Comparison of ENCODE assay signal across 8 cellular contexts in genomic region chr1:34885405-34886247, GRCh38. TPM values are rescaled to one million over a fixed set of nuclear protein-coding genes. Genes with fewer than 3 reads are reported as not detected.
A peak's percentile ranks its signal among the peaks of the same experiment; 100 is the strongest.
DNase-seq lines count a peak whose midpoint lies in the region; ATAC-seq, FAIRE-seq and TF ChIP-seq lines count a peak whose summit lies in the region.

No MANE protein-coding gene starts in this region.

- no peaks in the 10 kb centered on the region for H3K36me3 Mint-ChIP-seq in activated naive CD8-positive, alpha-beta T cell treated with anti-CD3 and anti-CD28 coated beads for 36 hours

- peak overlapping the region; percentile 45 for H3K4me3 ChIP-seq in A549

- no peak for TF ChIP-seq EP300 in A549 (IDR thresholded peaks at IDR 0.05)

- WGBS in A549 (ENCODE audit: missing lambda C conversion rate), result no CpG with 5 or more reads among the region's 80 CpGs

- peaks cover 7% of the 10 kb centered on the region; the same call in 1 of the 3 replicates for H3K9me3 ChIP-seq in A549

- H3K4me2 ChIP-seq in A549, result peak overlapping the region; percentile 81

- no peak for FAIRE-seq in A549 (lab: Jason Lieb, UNC)

- no peak overlapping the region for H3K27ac Mint-ChIP-seq in activated naive CD8-positive, alpha-beta T cell treated with anti-CD3 and anti-CD28 coated beads for 36 hours

- H3K4me3 Mint-ChIP-seq in activated naive CD8-positive, alpha-beta T cell treated with anti-CD3 and anti-CD28 coated beads for 36 hours, result peak overlapping the region; percentile 59

- H3K4me1 ChIP-seq in A549, result no peaks in the 10 kb centered on the region

- TF ChIP-seq POLR2A in A549 (IDR thresholded peaks at IDR 0.05; ENCODE audit: low read length), result no peak

- POLR2A ChIA-PET in A549 (lab: Yijun Ruan, JAX), result no interaction called here

- peaks cover 47% of the 10 kb centered on the region for H3K27me3 Mint-ChIP-seq in activated naive CD8-positive, alpha-beta T cell treated with anti-CD3 and anti-CD28 coated beads for 36 hours

- H3K4me1 Mint-ChIP-seq in activated naive CD8-positive, alpha-beta T cell treated with anti-CD3 and anti-CD28 coated beads for 36 hours, result peaks cover 3% of the 10 kb centered on the region

- TF ChIP-seq CTCF in A549 (IDR thresholded peaks at IDR 0.05), result no peak

- CTCF ChIA-PET in A549 (lab: Yijun Ruan, JAX), result interaction anchor here (1.2 to 2.6 kb wide), 2 partner anchors 19 to 26 kb away, joined by 3 to 17 read pairs; partner anchors contain the start of gene SMIM12

- peak; percentile 73 to 86 for ATAC-seq in A549

- TF ChIP-seq RAD21 in A549 (conservative IDR thresholded peaks at IDR 0.05 in 1 of 2, IDR thresholded peaks at IDR 0.05 in 1 of 2), result no peak

- no peaks in the 10 kb centered on the region for H3K9me3 Mint-ChIP-seq in activated naive CD8-positive, alpha-beta T cell treated with anti-CD3 and anti-CD28 coated beads for 36 hours

- DNase-seq in A549 (ENCODE audit: low read depth in 1 of 2, low spot score in 1 of 2), result peak in 1 of 2 experiments; percentile 15
- DNase-seq in NCI-H2171 treated with DMSO at 0.1 percent for 48 hours (lab: John Stamatoyannopoulos, UW), result peak; percentile 52
- DNase-seq in activated naive CD8-positive, alpha-beta T cell treated with anti-CD3 and anti-CD28 coated beads for 36 hours, result peak; percentile 69
- peak; percentile 85 for DNase-seq in iPS-NIHi11 (ENCODE audit: low spot score)
- peak; percentile 62 for DNase-seq in stimulated activated CD4-positive, alpha-beta T cell treated with anti-CD3 and anti-CD28 coated beads, Interleukin-4, amount 100 ng/mL, for 24 hours
- no peak for DNase-seq in COLO829 (ENCODE audit: low spot score)
- no peak for DNase-seq in Ammon's horn (ENCODE audit: low spot score)
- DNase-seq in HCEC 1CT, result no peak

- H3K27ac ChIP-seq in A549, result no peak overlapping the region

TF ChIP-seq in A549, 52 proteins besides CTCF, POLR2A, EP300 and RAD21:
- no peak for TF ChIP-seq MAFK (IDR thresholded peaks at IDR 0.05; ENCODE audit: partially characterized antibody)
- TF ChIP-seq BCL3 (IDR thresholded peaks at IDR 0.05), result no peak
- TF ChIP-seq KDM5A (IDR thresholded peaks at IDR 0.05), result no peak
- no peak for TF ChIP-seq POLR2AphosphoS2 (conservative IDR thresholded peaks at IDR 0.05; ENCODE audit: low read length)
- TF ChIP-seq HOXB5 (CRISPR knock-in tag; IDR thresholded peaks at IDR 0.05), result no peak
- TF ChIP-seq NFE2L2 (conservative IDR thresholded peaks at IDR 0.05; ENCODE audit: low read length), result no peak
- TF ChIP-seq SMC3 (IDR thresholded peaks at IDR 0.05), result no peak
- TF ChIP-seq CBX2 (IDR thresholded peaks at IDR 0.05; ENCODE audit: borderline replicate concordance, low read depth), result no peak
- no peak for TF ChIP-seq USF2 (IDR thresholded peaks at IDR 0.05)
- TF ChIP-seq NR3C1 (IDR thresholded peaks at IDR 0.05), result no peak
- TF ChIP-seq HOXA7 (CRISPR knock-in tag; IDR thresholded peaks at IDR 0.05), result no peak
- no peak for TF ChIP-seq RARB (CRISPR knock-in tag; IDR thresholded peaks at IDR 0.05)
- no peak for TF ChIP-seq MAZ (IDR thresholded peaks at IDR 0.05; ENCODE audit: borderline replicate concordance, low read depth, low read length)
- TF ChIP-seq ZFP36 (IDR thresholded peaks at IDR 0.05; ENCODE audit: borderline replicate concordance, partially characterized antibody), result no peak
- no peak for TF ChIP-seq FOXS1 (CRISPR knock-in tag; IDR thresholded peaks at IDR 0.05)
- no peak for TF ChIP-seq ATOH8 (CRISPR knock-in tag; IDR thresholded peaks at IDR 0.05; ENCODE audit: low read depth)
- TF ChIP-seq ZC3H11A (IDR thresholded peaks at IDR 0.05), result no peak
- TF ChIP-seq TP53 (CRISPR knock-in tag; IDR thresholded peaks at IDR 0.05), result no peak

RNA-seq across cellular contexts. Expression of gene SMIM12, which starts 26.1 kb away (rescaled TPM):
- polyA plus RNA-seq in A549 (2011; rRNA removed) (34.6 and 35.8 TPM in 2 replicates), A549 (2017; fragmentation: RNase III; extraction: RNeasy Plus Mini Kit Qiagen cat#74134 plus additional on column Dnase treatment) (34.5 to 37.5 TPM (median 34.6 TPM) in 3 replicates)
- 47.9 and 48.9 TPM in 2 replicates for polyA plus RNA-seq in A549 (2012; cell fraction: cytosol; rRNA removed)
- 18.8 and 26.5 TPM in 2 replicates for polyA plus RNA-seq in A549 (2012; cell fraction: nucleus; rRNA removed)
- polyA minus RNA-seq in A549 (2011; rRNA and poly(A)+ RNA removed), result 22.3 and 25.0 TPM in 2 replicates
- 10 to 100 TPM; 67.4 to 68.1 TPM for total RNA-seq in activated naive CD8-positive, alpha-beta T cell treated with anti-CD3 and anti-CD28 coated beads for 36 hours

RNA-seq across cellular contexts. Expression of gene DLGAP3, which starts 43.8 kb away (rescaled TPM):
- polyA plus RNA-seq in A549 (2011; rRNA removed) (0.03 TPM in 1 of 2 replicates, not detected in the other), A549 (2017; fragmentation: RNase III; extraction: RNeasy Plus Mini Kit Qiagen cat#74134 plus additional on column Dnase treatment) (0.04 to 0.07 TPM (median 0.05 TPM) in 3 replicates)
- 0.05 and 0.06 TPM in 2 replicates for polyA plus RNA-seq in A549 (2012; cell fraction: cytosol; rRNA removed)
- polyA plus RNA-seq in A549 (2012; cell fraction: nucleus; rRNA removed), result 0.07 and 0.08 TPM in 2 replicates
- not detected in 2 replicates for polyA minus RNA-seq in A549 (2011; rRNA and poly(A)+ RNA removed)
- under 1 TPM; 0.74 to 0.91 TPM for total RNA-seq in activated naive CD8-positive, alpha-beta T cell treated with anti-CD3 and anti-CD28 coated beads for 36 hours

Comparison
In these comparisons a context has a peak if more than half of its experiments do, and no peak if none do; other contexts are left out.
1. DNase-seq: peak in NCI-H2171 treated with DMSO at 0.1 percent for 48 hours (single experiment), activated naive CD8-positive, alpha-beta T cell treated with anti-CD3 and anti-CD28 coated beads for 36 hours (single experiment), iPS-NIHi11 (single experiment) and stimulated activated CD4-positive, alpha-beta T cell treated with anti-CD3 and anti-CD28 coated beads, Interleukin-4, amount 100 ng/mL, for 24 hours (single experiment); none in COLO829 (single experiment), Ammon's horn (single experiment) and HCEC 1CT (single experiment).